ENCODE assay signal across 15 cellular contexts in genomic region chr1:21587602-21587953, GRCh38.
"Had no signal": no experiment of that assay in that cellular context is flagged by ENCODE, and none has a peak within 500 bp of the region (broad histone marks: within the 10 kb centered on the region; RNA-seq: fewer than 3 reads in every experiment).

No MANE protein-coding gene starts in this region.

- H3K9me3 ChIP-seq: ascending aorta, lower lobe of right lung had no signal

- H3K27me3 ChIP-seq: ascending aorta, dorsolateral prefrontal cortex had no signal

- DNase-seq: activated CD4-positive, alpha-beta memory T cell treated with anti-CD3 and anti-CD28 coated beads, Interleukin-2, amount 10 ng/mL, durations not matched to agents 7 days and 5 days; activated CD4-positive, CD25-positive, alpha-beta regulatory T cell treated with anti-CD3 and anti-CD28 coated beads, Interleukin-2, amount 50 U/mL, for 72 hours; activated gamma-delta T cell treated with Interleukin-2 at 50 U/mL for 16 hours; activated naive CD8-positive, alpha-beta T cell treated with anti-CD3 and anti-CD28 coated beads, Interleukin-2, amount 10 ng/mL, durations not matched to agents 7 days and 5 days; activated T-cell treated with anti-CD3 and anti-CD28 coated beads, Interleukin-2, amount 50 U/mL, for 48 hours; midbrain; naive B cell; posterior cingulate gyrus; stimulated activated CD4-positive, alpha-beta T cell treated with anti-CD3 and anti-CD28 coated beads, Interleukin-1b, Interleukin-23, amount 100 ng/mL, for 48 hours; stimulated activated naive B cell treated with anti-CD40 and anti-IgM and Interleukin-4, amounts not matched to agents 10 μg/mL and 1 μg/mL and 100 μg/mL, for 72 hours had no signal

- H3K36me3 ChIP-seq: ascending aorta, lower lobe of right lung had no signal

- H3K4me3 ChIP-seq: ascending aorta, dorsolateral prefrontal cortex, lower lobe of right lung had no signal

- FAIRE-seq: bronchial epithelial cell, endometrium had no signal

- ATAC-seq: stimulated activated naive B cell treated with anti-CD40 and anti-IgM and Interleukin-4, amounts not matched to agents 10 μg/mL and 1 μg/mL and 100 μg/mL, for 72 hours had no signal

- H3K4me1 ChIP-seq: ascending aorta had no signal

- H3K27ac ChIP-seq: ascending aorta, dorsolateral prefrontal cortex, lower lobe of right lung had no signal
